ENCODE assay signal across 29 cellular contexts in the genomic region with DNA sequence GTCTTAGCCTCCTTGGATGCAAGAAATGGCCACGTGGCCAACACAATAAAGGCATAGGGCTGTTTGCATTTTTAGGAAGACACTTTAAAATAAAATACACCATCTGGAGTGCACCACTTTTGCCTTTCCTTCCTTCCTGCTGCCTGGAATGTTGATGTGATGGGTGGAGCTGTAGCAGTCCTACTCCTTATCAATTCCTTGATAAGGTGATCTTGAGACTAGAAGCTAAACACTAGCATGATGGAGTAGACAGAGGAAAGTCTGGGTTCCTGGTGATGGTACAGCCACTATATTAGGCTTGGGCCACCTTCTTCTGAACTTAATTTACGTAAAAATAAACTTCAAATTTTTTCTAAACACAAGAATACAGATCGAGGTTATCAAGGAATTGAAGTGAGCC. TPM values are rescaled to one million over a fixed set of nuclear protein-coding genes. Genes with fewer than 3 reads are reported as not detected.
DNase-seq lines count a peak whose midpoint lies in the region; ATAC-seq, FAIRE-seq and TF ChIP-seq lines count a peak whose summit lies in the region.
"Had no signal": no experiment of that assay in that cellular context is flagged by ENCODE, and none has a peak within 500 bp of the region (broad histone marks: within the 10 kb centered on the region; RNA-seq: fewer than 3 reads in every experiment).

No MANE protein-coding gene starts in this region.

- H3K4me1 ChIP-seq in H1 (replicated peaks in 1 of 4; ENCODE audit: control insufficient read depth in 3 of 4, insufficient read depth in 4 of 4, low read length in 3 of 4): peaks cover 0 to 6% (median 1%) of the 10 kb centered on the region in 4 experiments; a peak in 1 of 7 replicates
- H3K4me1 ChIP-seq in neutrophil (ENCODE audit: control insufficient read depth in 1 of 2, insufficient read depth in 1 of 2, low read depth in 1 of 2, low read length in 1 of 2): peaks cover 49 to 53% of the 10 kb centered on the region in 2 experiments
- H3K4me1 ChIP-seq in spleen: peaks cover 0 to 27% (median 6%) of the 10 kb centered on the region in 6 donors
- H3K4me1 ChIP-seq: A549 had no signal

- H4K8ac ChIP-seq in H1 (ENCODE audit: extremely low read depth, insufficient read depth, low read length): no peak overlapping the region

- no peak for TF ChIP-seq RAD21 in H1 (IDR thresholded peaks at IDR 0.05 in 1 of 2, conservative IDR thresholded peaks at IDR 0.05 in 1 of 2; ENCODE audit: low read depth in 2 of 2, low read length in 2 of 2)

- no peak for ATAC-seq in GM18517 (IDR thresholded peaks at IDR 0.05; ENCODE audit: unreplicated experiment)
- no peak for ATAC-seq in HG02759 (IDR thresholded peaks at IDR 0.05; ENCODE audit: unreplicated experiment)
- ATAC-seq: A549, GM12878 had no signal

- no peak overlapping the region for H3K27ac ChIP-seq in H1 (ENCODE audit: low read depth, low read length)
- peak overlapping the region; percentile 98 for H3K27ac ChIP-seq in neutrophil
- no peak overlapping the region for H3K27ac ChIP-seq in spleen
- H3K27ac ChIP-seq: 22Rv1, A549 had no signal

- H3K9me3 ChIP-seq in H1 (ENCODE audit: insufficient read depth in 2 of 2, low read depth in 1 of 2, low read length in 1 of 2): no peaks in the 10 kb centered on the region
- H3K9me3 ChIP-seq in neutrophil: no peaks in the 10 kb centered on the region
- no peaks in the 10 kb centered on the region for H3K9me3 ChIP-seq in spleen
- H3K9me3 ChIP-seq: A549 had no signal

- H3K18ac ChIP-seq in H1 (ENCODE audit: extremely low read depth, low read length): no peak overlapping the region

- H3K23ac ChIP-seq in H1 (ENCODE audit: insufficient read length): no peak overlapping the region

- H3K27me3 ChIP-seq in H1 (replicated peaks in 1 of 4; ENCODE audit: control insufficient read depth in 3 of 4, extremely low read depth in 1 of 4, insufficient read depth in 3 of 4, low read length in 3 of 4) (peaks cover 0 to 27% (median 16%) of the 10 kb centered on the region in 4 experiments; a peak in 6 of 7 replicates), neutrophil (no peaks in the 10 kb centered on the region), spleen (replicated peaks in 1 of 7) (peaks cover 0 to 52% (median 35%) of the 10 kb centered on the region in 7 donors)

- CTCF ChIA-PET in H1 (lab: Charles Lee; ENCODE audit: partially characterized antibody): interaction anchor here (0.9 to 1.0 kb wide), 2 partner anchors 51 to 110 kb away, joined by 3 read pairs; no protein-coding TSS in a partner anchor

- no peak overlapping the region for H4K91ac ChIP-seq in H1 (replicated peaks; ENCODE audit: insufficient read length, low read length)

- H3K4ac ChIP-seq in H1 (replicated peaks; ENCODE audit: insufficient read length, low read depth, low read length): no peak overlapping the region

- DNase-seq in activated effector memory CD4-positive, alpha-beta T cell treated with anti-CD3 and anti-CD28 coated beads, Interleukin-2, amount 50 U/mL, for 16 hours: peak; percentile 1
- DNase-seq in activated effector memory CD4-positive, alpha-beta T cell treated with Interleukin-2 at 50 U/mL for 16 hours: no peak
- DNase-seq in H1 (ENCODE audit: low read depth in 1 of 2, low spot score in 2 of 2): no peak
- DNase-seq in spleen: peak; percentile 1
- no peak for DNase-seq in SKM-1 (lab: John Stamatoyannopoulos, UW; ENCODE audit: unreplicated experiment)
- DNase-seq: AML-193; C1 segment of cervical spinal cord; CD4-positive, alpha-beta memory T cell; CD4-positive, CD25-positive, alpha-beta regulatory T cell; CD8-positive, alpha-beta memory T cell; COR-L47; DMS 273 treated with DMSO at 0.1 percent for 48 hours; DMS153; DMS53; DMS79; DND-41; EL; GDM1 had no signal

- TF ChIP-seq POLR2A in H1 (IDR thresholded peaks at IDR 0.05; ENCODE audit: control extremely low read depth in 1 of 2, low read depth in 2 of 2, low read length in 2 of 2) (no peak), spleen (IDR thresholded peaks at IDR 0.05) (no peak)

- H2BK20ac ChIP-seq in H1 (ENCODE audit: low read length): no peak overlapping the region

- H3K4me3 ChIP-seq in H1 (ENCODE audit: extremely low read depth in 1 of 4, insufficient read depth in 2 of 4, low read depth in 3 of 4, low read length in 4 of 4) (no peak overlapping the region), neutrophil (ENCODE audit: low read depth in 1 of 2, low read length in 1 of 2) (no peak overlapping the region), spleen (no peak overlapping the region)
- H3K4me3 ChIP-seq: A549, GM12878 had no signal

- H2BK15ac ChIP-seq in H1 (ENCODE audit: low read length): no peak overlapping the region

- H3K56ac ChIP-seq in H1 (replicated peaks; ENCODE audit: insufficient read length, low read depth, low read length): no peak overlapping the region

- no peak overlapping the region for H3K14ac ChIP-seq in H1 (ENCODE audit: insufficient read length)

- no peak overlapping the region for H4K5ac ChIP-seq in H1 (ENCODE audit: insufficient read length, low read depth, low read length)

- 93% methylated on average over 3 of the region's 3 CpGs; no CpG with 5 or more reads in 1 of the 2 experiments for WGBS in H1 (ENCODE audit: extremely low coverage in 1 of 2, insufficient coverage in 1 of 2, insufficient read length in 1 of 2, insufficient replicate concordance in 2 of 2, low coverage in 1 of 2, low lambda C conversion rate in 2 of 2, missing lambda C conversion rate in 1 of 2), 2 experiments
- 61 to 77% (median 72%) methylated on average over 3 of the region's 3 CpGs for WGBS in spleen, 5 donors

- no peak for FAIRE-seq in H1 (lab: Jason Lieb, UNC)
- FAIRE-seq: A549, GM12878, GM12892, GM18507, GM19239 had no signal

- no peak overlapping the region for H2AFZ ChIP-seq in H1 (ENCODE audit: low read length)

- H2BK5ac ChIP-seq in H1 (ENCODE audit: low read depth, low read length): no peak overlapping the region

- H2BK12ac ChIP-seq in H1 (ENCODE audit: low read depth, low read length): no peak overlapping the region; the same call in 1 of the 2 replicates

- no peak overlapping the region for H3K4me2 ChIP-seq in H1 (ENCODE audit: insufficient read depth in 1 of 2, low read depth in 2 of 2, low read length in 2 of 2)
- H3K4me2 ChIP-seq: A549 had no signal

- POLR2A ChIA-PET in H1 (lab: Charles Lee; ENCODE audit: partially characterized antibody): interaction anchor here (1.1 kb wide), 1 partner anchor 31 kb away, joined by 4 read pairs; no protein-coding TSS in a partner anchor

- peak overlapping the region; percentile 30; the same call in 1 of the 2 replicates for H2AK5ac ChIP-seq in H1 (ENCODE audit: low read depth, low read length)

- H3K79me1 ChIP-seq in H1 (ENCODE audit: low read depth, low read length): no peaks in the 10 kb centered on the region

- H3K23me2 ChIP-seq in H1 (ENCODE audit: low read depth, low read length): peaks cover 10% of the 10 kb centered on the region; the same call in 1 of the 2 replicates

- intact Hi-C loops in spleen (cut with DNase I; ENCODE audit: low total_unique reads): no loop called here

- H3K79me2 ChIP-seq in H1 (ENCODE audit: control insufficient read depth in 1 of 2, insufficient read depth in 2 of 2, low read length in 2 of 2): no peaks in the 10 kb centered on the region

- no peak overlapping the region for H3K9ac ChIP-seq in H1 (replicated peaks in 1 of 4; ENCODE audit: extremely low read depth in 1 of 4, low read depth in 3 of 4, low read length in 3 of 4)

- TF ChIP-seq EP300 in H1 (IDR thresholded peaks at IDR 0.05; ENCODE audit: borderline replicate concordance in 1 of 2, low read depth in 2 of 2, low read length in 2 of 2): no peak

- H3K36me3 ChIP-seq in H1 (ENCODE audit: control insufficient read depth in 2 of 4, insufficient read depth in 4 of 4, low read length in 3 of 4) (no peaks in the 10 kb centered on the region), neutrophil (no peaks in the 10 kb centered on the region), spleen (no peaks in the 10 kb centered on the region)

- no peak for TF ChIP-seq CTCF in H1 (IDR thresholded peaks at IDR 0.05; ENCODE audit: control extremely low read depth in 1 of 3, insufficient read depth in 1 of 3, low read depth in 1 of 3, low read length in 3 of 3)
- TF ChIP-seq CTCF in neutrophil (IDR thresholded peaks at IDR 0.05): no peak
- no peak for TF ChIP-seq CTCF in spleen (IDR thresholded peaks at IDR 0.05 in 8 of 11, conservative IDR thresholded peaks at IDR 0.05 in 3 of 11)

- peaks cover 0 to 3% of the 10 kb centered on the region in 2 experiments for H4K20me1 ChIP-seq in H1 (replicated peaks in 1 of 2; ENCODE audit: control insufficient read depth in 1 of 2, insufficient read depth in 2 of 2, low read length in 2 of 2)

- no peak overlapping the region for H2BK120ac ChIP-seq in H1 (replicated peaks; ENCODE audit: low read depth, low read length)

TF ChIP-seq in H1, 55 proteins besides CTCF, POLR2A, EP300 and RAD21 (continues in another document):
- no peak for TF ChIP-seq TEAD4 (IDR thresholded peaks at IDR 0.05; ENCODE audit: low read depth, low read length)
- TF ChIP-seq, protein P1, sequence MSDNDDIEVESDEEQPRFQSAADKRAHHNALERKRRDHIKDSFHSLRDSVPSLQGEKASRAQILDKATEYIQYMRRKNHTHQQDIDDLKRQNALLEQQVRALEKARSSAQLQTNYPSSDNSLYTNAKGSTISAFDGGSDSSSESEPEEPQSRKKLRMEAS (IDR thresholded peaks at IDR 0.05): no peak

RNA-seq across cellular contexts. Expression of a gene that starts 2.9 kb away (rescaled TPM):
- total RNA-seq in H1 (2021; fragmentation: NEBNext Ultra II Directional; extraction: Animal tissue kit (Norgen Biotek cat#: 25700)): 3.6 and 4.1 TPM in 2 replicates
- polyA plus RNA-seq in H1 (2011; rRNA removed): 1.5 and 1.8 TPM in 2 replicates
- 2.2 TPM for polyA plus RNA-seq in H1 (2011; cell fraction: cytosol; rRNA removed)
- 1.6 TPM for polyA plus RNA-seq in H1 (2011; cell fraction: nucleus; rRNA removed)
- polyA plus RNA-seq in H1 (2012, experiment 1 of 2): 3.0 to 4.0 TPM (median 3.2 TPM) in 4 replicates
- polyA plus RNA-seq in H1 (2012, experiment 2 of 2): 1.6 TPM
- 2.3 TPM for polyA plus RNA-seq in H1 (2013, experiment 1 of 2)
- 2.2 TPM for polyA plus RNA-seq in H1 (2013, experiment 2 of 2)
- polyA minus RNA-seq in H1 (2011; rRNA and poly(A)+ RNA removed): 1.8 and 2.3 TPM in 2 replicates
- polyA minus RNA-seq in H1 (2011; cell fraction: cytosol; rRNA and poly(A)+ RNA removed): 1.4 TPM
- polyA minus RNA-seq in H1 (2011; cell fraction: nucleus; rRNA and poly(A)+ RNA removed): 1.2 TPM
- 10 to 100 TPM in 6 of 7 donors, 1 to 10 TPM in 1; 7.8 to 41.4 (median 21.3) TPM for total RNA-seq in spleen
- polyA plus RNA-seq in spleen: 1 to 10 TPM in 2 of 3 donors, under 1 TPM in 1; 0.41 to 3.2 (median 1.6) TPM
- total RNA-seq: A172; CD4-positive, alpha-beta memory T cell; CD4-positive, CD25-positive, alpha-beta regulatory T cell had no signal
- polyA plus RNA-seq: A549; BJ; CD4-positive, alpha-beta memory T cell had no signal

RNA-seq across cellular contexts. Expression of a gene that starts 26.6 kb away (rescaled TPM):
- total RNA-seq in H1 (2021; fragmentation: NEBNext Ultra II Directional; extraction: Animal tissue kit (Norgen Biotek cat#: 25700)): 22.6 and 22.7 TPM in 2 replicates
- polyA plus RNA-seq in H1 (2011; rRNA removed): 21.1 and 26.6 TPM in 2 replicates
- polyA plus RNA-seq in H1 (2011; cell fraction: cytosol; rRNA removed): 25.3 TPM
- 30.8 TPM for polyA plus RNA-seq in H1 (2011; cell fraction: nucleus; rRNA removed)
- polyA plus RNA-seq in H1 (2012, experiment 1 of 2): 16.9 to 23.4 TPM (median 18.9 TPM) in 4 replicates
- 7.4 TPM for polyA plus RNA-seq in H1 (2012, experiment 2 of 2)
- 23.1 TPM for polyA plus RNA-seq in H1 (2013, experiment 1 of 2)
- 23.8 TPM for polyA plus RNA-seq in H1 (2013, experiment 2 of 2)
- 47.2 and 56.1 TPM in 2 replicates for polyA minus RNA-seq in H1 (2011; rRNA and poly(A)+ RNA removed)
- 19.2 TPM for polyA minus RNA-seq in H1 (2011; cell fraction: cytosol; rRNA and poly(A)+ RNA removed)
- 54.4 TPM for polyA minus RNA-seq in H1 (2011; cell fraction: nucleus; rRNA and poly(A)+ RNA removed)
- total RNA-seq in spleen: 10 to 100 TPM; 37.8 to 92.4 (median 49.0) TPM
- 10 to 100 TPM; 19.0 to 22.7 (median 21.6) TPM for polyA plus RNA-seq in spleen

Comparison
In these comparisons a context has a peak if more than half of its experiments do, and no peak if none do; other contexts are left out.
1. DNase-seq: peak in activated effector memory CD4-positive, alpha-beta T cell treated with anti-CD3 and anti-CD28 coated beads, Interleukin-2, amount 50 U/mL, for 16 hours (single experiment) and spleen (single experiment); none in activated effector memory CD4-positive, alpha-beta T cell treated with Interleukin-2 at 50 U/mL for 16 hours (single experiment), H1 (0 of 2) and SKM-1 (single experiment).